1 cellular context compared by ENCODE assay signal in the genomic region with DNA sequence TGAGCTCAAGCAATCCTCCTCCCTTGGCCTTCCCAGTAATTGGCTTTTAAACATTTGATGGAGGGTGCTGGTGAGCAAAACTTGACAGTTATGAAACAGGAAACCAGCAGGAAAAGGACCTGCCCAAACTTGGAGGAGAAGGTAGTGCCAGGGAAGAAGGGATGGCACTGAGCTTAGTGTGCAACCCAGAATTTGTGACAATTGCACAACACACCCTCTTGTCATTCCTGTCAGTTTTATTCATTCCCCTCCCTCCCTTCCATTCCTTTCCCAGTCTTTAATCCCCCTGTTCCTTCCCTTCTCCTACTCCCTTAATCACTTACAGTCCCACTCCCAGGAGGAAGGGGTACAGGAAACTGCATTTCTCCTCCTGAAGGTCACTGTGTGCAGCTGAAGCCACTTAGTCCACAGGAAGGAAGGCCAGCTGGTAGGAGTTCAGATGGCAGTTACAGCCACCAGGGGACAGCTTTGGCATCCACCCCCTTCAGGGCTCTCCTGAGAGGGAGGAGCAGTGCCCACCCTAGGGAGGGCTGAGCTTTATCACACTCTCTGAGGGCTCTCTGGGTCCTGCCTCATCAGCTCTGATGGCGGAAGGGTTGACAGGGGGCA.
TF ChIP-seq lines count a peak whose summit lies in the region.

No MANE protein-coding gene starts in this region.

TF ChIP-seq in SK-N-SH, 30 proteins besides CTCF, POLR2A, EP300 and RAD21 (continued from another document):
- TF ChIP-seq, protein P1, sequence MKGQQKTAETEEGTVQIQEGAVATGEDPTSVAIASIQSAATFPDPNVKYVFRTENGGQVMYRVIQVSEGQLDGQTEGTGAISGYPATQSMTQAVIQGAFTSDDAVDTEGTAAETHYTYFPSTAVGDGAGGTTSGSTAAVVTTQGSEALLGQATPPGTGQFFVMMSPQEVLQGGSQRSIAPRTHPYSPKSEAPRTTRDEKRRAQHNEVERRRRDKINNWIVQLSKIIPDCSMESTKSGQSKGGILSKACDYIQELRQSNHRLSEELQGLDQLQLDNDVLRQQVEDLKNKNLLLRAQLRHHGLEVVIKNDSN (IDR thresholded peaks at IDR 0.05; ENCODE audit: borderline replicate concordance, low read depth): no peak
- TF ChIP-seq, protein P2, sequence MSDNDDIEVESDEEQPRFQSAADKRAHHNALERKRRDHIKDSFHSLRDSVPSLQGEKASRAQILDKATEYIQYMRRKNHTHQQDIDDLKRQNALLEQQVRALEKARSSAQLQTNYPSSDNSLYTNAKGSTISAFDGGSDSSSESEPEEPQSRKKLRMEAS (IDR thresholded peaks at IDR 0.05; ENCODE audit: low read depth): no peak
- TF ChIP-seq JUND (IDR thresholded peaks at IDR 0.05) (no peak), NFIC (IDR thresholded peaks at IDR 0.05; ENCODE audit: borderline replicate concordance) (no peak), FOSL2 (IDR thresholded peaks at IDR 0.05; ENCODE audit: borderline replicate concordance, low read depth) (no peak), SIN3A (IDR thresholded peaks at IDR 0.05; ENCODE audit: borderline replicate concordance, low read depth, low read length) (no peak), FOXJ3 (CRISPR knock-in tag; IDR thresholded peaks at IDR 0.05) (no peak), NRF1 (IDR thresholded peaks at IDR 0.05; ENCODE audit: low read depth, low read length) (no peak), TEAD4 (IDR thresholded peaks at IDR 0.05; ENCODE audit: borderline replicate concordance, insufficient read depth) (no peak), RFX5 (IDR thresholded peaks at IDR 0.05; ENCODE audit: low read length) (no peak), CHD2 (IDR thresholded peaks at IDR 0.05; ENCODE audit: low read length, partially characterized antibody) (no peak), YY1 (IDR thresholded peaks at IDR 0.05; ENCODE audit: low read depth) (no peak)
- TF ChIP-seq, protein P3, sequence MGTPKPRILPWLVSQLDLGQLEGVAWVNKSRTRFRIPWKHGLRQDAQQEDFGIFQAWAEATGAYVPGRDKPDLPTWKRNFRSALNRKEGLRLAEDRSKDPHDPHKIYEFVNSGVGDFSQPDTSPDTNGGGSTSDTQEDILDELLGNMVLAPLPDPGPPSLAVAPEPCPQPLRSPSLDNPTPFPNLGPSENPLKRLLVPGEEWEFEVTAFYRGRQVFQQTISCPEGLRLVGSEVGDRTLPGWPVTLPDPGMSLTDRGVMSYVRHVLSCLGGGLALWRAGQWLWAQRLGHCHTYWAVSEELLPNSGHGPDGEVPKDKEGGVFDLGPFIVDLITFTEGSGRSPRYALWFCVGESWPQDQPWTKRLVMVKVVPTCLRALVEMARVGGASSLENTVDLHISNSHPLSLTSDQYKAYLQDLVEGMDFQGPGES (IDR thresholded peaks at IDR 0.05; ENCODE audit: low read depth, low read length): no peak
- TF ChIP-seq, protein P4, sequence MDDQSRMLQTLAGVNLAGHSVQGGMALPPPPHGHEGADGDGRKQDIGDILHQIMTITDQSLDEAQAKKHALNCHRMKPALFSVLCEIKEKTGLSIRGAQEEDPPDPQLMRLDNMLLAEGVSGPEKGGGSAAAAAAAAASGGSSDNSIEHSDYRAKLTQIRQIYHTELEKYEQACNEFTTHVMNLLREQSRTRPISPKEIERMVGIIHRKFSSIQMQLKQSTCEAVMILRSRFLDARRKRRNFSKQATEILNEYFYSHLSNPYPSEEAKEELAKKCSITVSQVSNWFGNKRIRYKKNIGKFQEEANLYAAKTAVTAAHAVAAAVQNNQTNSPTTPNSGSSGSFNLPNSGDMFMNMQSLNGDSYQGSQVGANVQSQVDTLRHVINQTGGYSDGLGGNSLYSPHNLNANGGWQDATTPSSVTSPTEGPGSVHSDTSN (IDR thresholded peaks at IDR 0.05): no peak
